ENCODE assay signal across 11 cellular contexts in genomic region chr3:123071146-123071545, GRCh38. TPM values are rescaled to one million over a fixed set of nuclear protein-coding genes. Genes with fewer than 3 reads are reported as not detected.
DNase-seq lines count a peak whose midpoint lies in the region; ATAC-seq and TF ChIP-seq lines count a peak whose summit lies in the region.
"Had no signal": no experiment of that assay in that cellular context is flagged by ENCODE, and none has a peak within 500 bp of the region (broad histone marks: within the 10 kb centered on the region; RNA-seq: fewer than 3 reads in every experiment).

No MANE protein-coding gene starts in this region.

- H2AK9ac ChIP-seq in IMR-90 (replicated peaks; ENCODE audit: low read depth, low read length, poor library complexity) = no peak overlapping the region

- no peak overlapping the region for H2AFZ ChIP-seq in IMR-90 (replicated peaks; ENCODE audit: low read length, poor library complexity)

- H3K4me3 ChIP-seq in IMR-90 (ENCODE audit: insufficient read depth, low read depth, low read length) = no peak overlapping the region
- H3K4me3 ChIP-seq in brain microvascular endothelial cell (ENCODE audit: low read depth, low read length) = no peak overlapping the region
- no peak overlapping the region for H3K4me3 ChIP-seq in muscle layer of colon (ENCODE audit: low read depth in 1 of 2, low read length in 2 of 2)

- no peak overlapping the region for H3K4me2 ChIP-seq in IMR-90 (ENCODE audit: low read depth, low read length)

- H3K4me1 ChIP-seq in IMR-90 (ENCODE audit: control insufficient read depth, insufficient read depth, low read length) (peaks cover 9% of the 10 kb centered on the region), muscle layer of colon (ENCODE audit: insufficient read depth, low read length) (peaks cover 67% of the 10 kb centered on the region)

- no peak overlapping the region for H3K14ac ChIP-seq in IMR-90 (replicated peaks; ENCODE audit: low read depth, low read length)

- DNase-seq in DMS79 (lab: John Stamatoyannopoulos, UW) (peak; percentile 59), IMR-90 (peak; percentile 51), brain microvascular endothelial cell (no peak)
- DNase-seq: activated naive CD8-positive, alpha-beta T cell treated with anti-CD3 and anti-CD28 coated beads, Interleukin-2, amount 10 ng/mL, durations not matched to agents 7 days and 5 days; KBM-7 had no signal

- no TSS peak for BruUV-seq in IMR-90 (replicated peaks; lab: Mats Ljungman, UMichigan)

- no peak overlapping the region for H2BK5ac ChIP-seq in IMR-90 (ENCODE audit: low read depth, low read length, poor library complexity, severe bottlenecking)

- whole genome bisulfite sequencing in IMR-90 (ENCODE audit: extremely low coverage in 2 of 2, insufficient read length in 1 of 2), 2 experiments = no CpG with 5 or more reads among the region's 5 CpGs

- no peak for TF ChIP-seq RAD21 in IMR-90 (IDR thresholded peaks at IDR 0.05; ENCODE audit: low read length)

- no peaks in the 10 kb centered on the region for H3K27me3 ChIP-seq in IMR-90 (ENCODE audit: control insufficient read depth, insufficient read depth, low read length)
- no peaks in the 10 kb centered on the region for H3K27me3 ChIP-seq in brain microvascular endothelial cell (replicated peaks)
- no peaks in the 10 kb centered on the region for H3K27me3 ChIP-seq in muscle layer of colon (ENCODE audit: control insufficient read depth in 1 of 2, insufficient read depth in 2 of 2, low read length in 2 of 2)

- H3K9me3 ChIP-seq in IMR-90 (ENCODE audit: control insufficient read depth, insufficient read depth, low read length) (no peaks in the 10 kb centered on the region), muscle layer of colon (ENCODE audit: low read length) (no peaks in the 10 kb centered on the region)

- H2BK20ac ChIP-seq in IMR-90 (ENCODE audit: low read depth, low read length) = no peak overlapping the region

- no peak overlapping the region for H3K4ac ChIP-seq in IMR-90 (ENCODE audit: low read depth, low read length)

- H3K18ac ChIP-seq in IMR-90 (ENCODE audit: low read depth, low read length) = no peak overlapping the region

- no peak for TF ChIP-seq POLR2A in IMR-90 (IDR thresholded peaks at IDR 0.05; ENCODE audit: low read depth, low read length)

- CTCF ChIA-PET in IMR-90 (lab: Yijun Ruan, JAX) = no interaction called here

- H4K20me1 ChIP-seq in IMR-90 (ENCODE audit: insufficient read depth, low read length) = peaks cover 65% of the 10 kb centered on the region

- H4K5ac ChIP-seq in IMR-90 (ENCODE audit: low read depth, low read length) = no peak overlapping the region

- no peak overlapping the region for H3K27ac ChIP-seq in IMR-90 (ENCODE audit: insufficient read depth, low read length)
- no peak overlapping the region for H3K27ac ChIP-seq in brain microvascular endothelial cell
- peak overlapping the region; percentile 60 for H3K27ac ChIP-seq in muscle layer of colon (ENCODE audit: low read depth, low read length)

- no peak overlapping the region for H3K23ac ChIP-seq in IMR-90 (ENCODE audit: low read depth, low read length)

- H2BK120ac ChIP-seq in IMR-90 (ENCODE audit: low read depth, low read length) = no peak overlapping the region

- H3K9me1 ChIP-seq in IMR-90 (ENCODE audit: insufficient read depth, low read length) = peaks cover 25% of the 10 kb centered on the region

- POLR2A ChIA-PET in IMR-90 (lab: Charles Lee; ENCODE audit: unreplicated experiment) = no interaction called here

- no peak overlapping the region for H2BK15ac ChIP-seq in IMR-90 (ENCODE audit: low read depth, low read length)

- ATAC-seq in IMR-90 (ENCODE audit: low read depth) = no peak
- no peak for ATAC-seq in GM21515 (IDR thresholded peaks at IDR 0.05; ENCODE audit: unreplicated experiment)
- no peak for ATAC-seq in HG02981 (IDR thresholded peaks at IDR 0.05; ENCODE audit: unreplicated experiment)
- ATAC-seq in HG02642 (IDR thresholded peaks at IDR 0.05; ENCODE audit: poor library complexity, unreplicated experiment) = no peak
- no peak for ATAC-seq in HG03378 (IDR thresholded peaks at IDR 0.05; ENCODE audit: unreplicated experiment)

- H2AK5ac ChIP-seq in IMR-90 (ENCODE audit: low read depth, low read length) = no peak overlapping the region

- intact Hi-C loops in IMR-90 (cut with micrococcal nuclease) = no loop called here

- H4K8ac ChIP-seq in IMR-90 (ENCODE audit: low read depth in 2 of 2, low read length in 2 of 2) = no peak overlapping the region

- H3K9ac ChIP-seq in IMR-90 (ENCODE audit: low read depth, low read length) (no peak overlapping the region), muscle layer of colon (ENCODE audit: low read length) (no peak overlapping the region)

- dilution Hi-C loops in IMR-90 (cut with HindIII; ENCODE audit: low sequenced_read_pairs, unreplicated experiment) = no loop called here

- peaks cover 36 to 77% of the 10 kb centered on the region in 2 experiments for H3K79me1 ChIP-seq in IMR-90 (ENCODE audit: low read depth in 1 of 2, low read length in 2 of 2)

- H3K56ac ChIP-seq in IMR-90 (ENCODE audit: extremely low read depth, insufficient read depth, low read length) = no peak overlapping the region

- H3K36me3 ChIP-seq in IMR-90 (ENCODE audit: control insufficient read depth, insufficient read depth, low read length) = no peaks in the 10 kb centered on the region
- H3K36me3 ChIP-seq in brain microvascular endothelial cell (replicated peaks) = no peaks in the 10 kb centered on the region
- no peaks in the 10 kb centered on the region for H3K36me3 ChIP-seq in muscle layer of colon (ENCODE audit: insufficient read depth, low read length)

- 0 out of 2 replicates have a peak, but pooled peaks have one; percentile 11 for TF ChIP-seq CTCF in IMR-90 (conservative IDR thresholded peaks at IDR 0.05; ENCODE audit: low read depth, low read length)
- TF ChIP-seq CTCF in brain microvascular endothelial cell (IDR thresholded peaks at IDR 0.05; ENCODE audit: low read depth, low read length, missing control alignments) = peak; percentile 54

- in situ Hi-C loops in IMR-90 (cut with MboI; ENCODE audit: low sequenced_read_pairs) = no loop called here
- in situ Hi-C loops in brain microvascular endothelial cell (cut with HindIII; ENCODE audit: low pct_ligation_motif_present, low sequenced_read_pairs) = no loop called here

- no peak overlapping the region for H4K91ac ChIP-seq in IMR-90 (ENCODE audit: insufficient read depth, low read depth, low read length)

TF ChIP-seq in IMR-90, 13 proteins besides CTCF, POLR2A, EP300 and RAD21:
- TF ChIP-seq CHD1 (IDR thresholded peaks at IDR 0.05; ENCODE audit: low read depth, low read length) (no peak), FOS (IDR thresholded peaks at IDR 0.05; ENCODE audit: low read depth, low read length) (no peak), MAFK (IDR thresholded peaks at IDR 0.05; ENCODE audit: low read depth, low read length) (no peak), RCOR1 (IDR thresholded peaks at IDR 0.05; ENCODE audit: insufficient replicate concordance, low read length) (no peak), CEBPB (IDR thresholded peaks at IDR 0.05; ENCODE audit: low read depth, low read length) (no peak), MXI1 (IDR thresholded peaks at IDR 0.05; ENCODE audit: borderline replicate concordance, low read depth, low read length) (no peak), BHLHE40 (IDR thresholded peaks at IDR 0.05; ENCODE audit: low read depth, low read length) (no peak), MAZ (IDR thresholded peaks at IDR 0.05; ENCODE audit: borderline replicate concordance, low read depth, low read length) (no peak), SMC3 (IDR thresholded peaks at IDR 0.05; ENCODE audit: low read depth, low read length) (no peak), RFX5 (IDR thresholded peaks at IDR 0.05; ENCODE audit: low read depth, low read length) (no peak), NFE2L2 (IDR thresholded peaks at IDR 0.05; ENCODE audit: low read depth, low read length) (no peak)
- TF ChIP-seq, protein P1, sequence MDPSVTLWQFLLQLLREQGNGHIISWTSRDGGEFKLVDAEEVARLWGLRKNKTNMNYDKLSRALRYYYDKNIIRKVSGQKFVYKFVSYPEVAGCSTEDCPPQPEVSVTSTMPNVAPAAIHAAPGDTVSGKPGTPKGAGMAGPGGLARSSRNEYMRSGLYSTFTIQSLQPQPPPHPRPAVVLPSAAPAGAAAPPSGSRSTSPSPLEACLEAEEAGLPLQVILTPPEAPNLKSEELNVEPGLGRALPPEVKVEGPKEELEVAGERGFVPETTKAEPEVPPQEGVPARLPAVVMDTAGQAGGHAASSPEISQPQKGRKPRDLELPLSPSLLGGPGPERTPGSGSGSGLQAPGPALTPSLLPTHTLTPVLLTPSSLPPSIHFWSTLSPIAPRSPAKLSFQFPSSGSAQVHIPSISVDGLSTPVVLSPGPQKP (IDR thresholded peaks at IDR 0.05; ENCODE audit: borderline replicate concordance, low read depth, low read length) = no peak
- TF ChIP-seq, protein P2, sequence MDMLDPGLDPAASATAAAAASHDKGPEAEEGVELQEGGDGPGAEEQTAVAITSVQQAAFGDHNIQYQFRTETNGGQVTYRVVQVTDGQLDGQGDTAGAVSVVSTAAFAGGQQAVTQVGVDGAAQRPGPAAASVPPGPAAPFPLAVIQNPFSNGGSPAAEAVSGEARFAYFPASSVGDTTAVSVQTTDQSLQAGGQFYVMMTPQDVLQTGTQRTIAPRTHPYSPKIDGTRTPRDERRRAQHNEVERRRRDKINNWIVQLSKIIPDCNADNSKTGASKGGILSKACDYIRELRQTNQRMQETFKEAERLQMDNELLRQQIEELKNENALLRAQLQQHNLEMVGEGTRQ (IDR thresholded peaks at IDR 0.05; ENCODE audit: low read depth, low read length) = no peak

RNA-seq across cellular contexts. Expression of gene PDIA5, which starts 4.3 kb away (rescaled TPM):
- total RNA-seq in IMR-90 (2012; rRNA removed) = 19.4 and 21.4 TPM in 2 replicates
- 37.7 and 42.0 TPM in 2 replicates for polyA plus RNA-seq in IMR-90 (2012; rRNA removed)
- polyA plus RNA-seq in IMR-90 (2012; cell fraction: cytosol; rRNA removed) = 30.5 and 45.0 TPM in 2 replicates
- polyA plus RNA-seq in IMR-90 (2012; cell fraction: nucleus; rRNA removed; ENCODE audit: low replicate concordance) = 22.6 and 46.8 TPM in 2 replicates

RNA-seq across cellular contexts. Expression of gene SEMA5B, which starts 43.6 kb away (rescaled TPM):
- total RNA-seq in IMR-90 (2012; rRNA removed) = not detected in 2 replicates
- polyA plus RNA-seq in IMR-90 (2012; rRNA removed) = not detected in 2 replicates
- polyA plus RNA-seq in IMR-90 (2012; cell fraction: cytosol; rRNA removed) = not detected in 2 replicates
- not detected in 2 replicates for polyA plus RNA-seq in IMR-90 (2012; cell fraction: nucleus; rRNA removed; ENCODE audit: low replicate concordance)
- total RNA-seq: mesenteric fat pad had no signal
